In genomic region chr22:38467438-38467903, GRCh38 we compare ENCODE assay signal across 8 cellular contexts. TPM values are rescaled to one million over a fixed set of nuclear protein-coding genes. Genes with fewer than 3 reads are reported as not detected.
A peak's percentile ranks its signal among the peaks of the same experiment; 100 is the strongest.
DNase-seq lines count a peak whose midpoint lies in the region; ATAC-seq lines count a peak whose summit lies in the region.

No MANE protein-coding gene starts in this region.

- no peaks in the 10 kb centered on the region for H3K36me3 Mint-ChIP-seq in activated naive CD8-positive, alpha-beta T cell treated with anti-CD3 and anti-CD28 coated beads for 36 hours

- no peak for ATAC-seq in GM19397 (IDR thresholded peaks at IDR 0.05; ENCODE audit: unreplicated experiment)
- ATAC-seq in HG02970 (IDR thresholded peaks at IDR 0.05; ENCODE audit: low FRiP score, unreplicated experiment): no peak

- peaks cover 7% of the 10 kb centered on the region for H3K4me1 Mint-ChIP-seq in activated naive CD8-positive, alpha-beta T cell treated with anti-CD3 and anti-CD28 coated beads for 36 hours

- H3K27me3 ChIP-seq in H7 (ENCODE audit: control insufficient read depth, insufficient read depth, low read length) (peaks cover 24% of the 10 kb centered on the region), skeletal muscle tissue (ENCODE audit: control insufficient read depth in 3 of 3, insufficient read depth in 3 of 3, low read length in 3 of 3) (peaks cover 23 to 49% (median 41%) of the 10 kb centered on the region in 3 donors)

- peak overlapping the region; percentile 59 for H3K4me3 ChIP-seq in H7 (ENCODE audit: insufficient read depth, low read depth, low read length)
- H3K4me3 ChIP-seq in iPS-11a (ENCODE audit: low read depth, low read length): peak overlapping the region; percentile 41
- H3K4me3 ChIP-seq in skeletal muscle tissue (ENCODE audit: low read length in 3 of 3): peak overlapping the region; percentile 63 to 65 (median 65)

- H3K27ac Mint-ChIP-seq in activated naive CD8-positive, alpha-beta T cell treated with anti-CD3 and anti-CD28 coated beads for 36 hours: no peak overlapping the region

- H3K9ac ChIP-seq in skeletal muscle tissue (ENCODE audit: low read depth in 1 of 3, low read length in 3 of 3): peak overlapping the region; percentile 40 to 75 (median 61)

- peak overlapping the region; percentile 63 for H3K4me3 Mint-ChIP-seq in activated naive CD8-positive, alpha-beta T cell treated with anti-CD3 and anti-CD28 coated beads for 36 hours

- DNase-seq in H7 (peak; percentile 81), OCI-M2 (lab: John Stamatoyannopoulos, UW; ENCODE audit: unreplicated experiment) (no peak), NCI-H446 treated with DMSO at 0.1 percent for 48 hours (lab: John Stamatoyannopoulos, UW) (no peak)
- DNase-seq in activated naive CD8-positive, alpha-beta T cell treated with anti-CD3 and anti-CD28 coated beads for 36 hours: no peak

- H3K9me3 ChIP-seq in skeletal muscle tissue (ENCODE audit: control insufficient read depth in 3 of 3, low read length in 3 of 3): no peaks in the 10 kb centered on the region

- H3K27ac ChIP-seq in skeletal muscle tissue (ENCODE audit: low read depth, low read length): no peak overlapping the region

- no peaks in the 10 kb centered on the region for H3K9me3 Mint-ChIP-seq in activated naive CD8-positive, alpha-beta T cell treated with anti-CD3 and anti-CD28 coated beads for 36 hours

- H3K36me3 ChIP-seq in H7 (replicated peaks; ENCODE audit: control insufficient read depth, insufficient read depth, low read length): no peaks in the 10 kb centered on the region
- H3K36me3 ChIP-seq in skeletal muscle tissue (ENCODE audit: control insufficient read depth in 3 of 3, insufficient read depth in 3 of 3, low read length in 3 of 3): no peaks in the 10 kb centered on the region

- H3K4me1 ChIP-seq in skeletal muscle tissue (ENCODE audit: control insufficient read depth in 3 of 3, insufficient read depth in 3 of 3, low read length in 3 of 3): peaks cover 0 to 14% (median 13%) of the 10 kb centered on the region in 3 donors

- peaks cover 57% of the 10 kb centered on the region for H3K27me3 Mint-ChIP-seq in activated naive CD8-positive, alpha-beta T cell treated with anti-CD3 and anti-CD28 coated beads for 36 hours

RNA-seq across cellular contexts. Expression of gene KDELR3, which starts 0.4 kb away (rescaled TPM):
- total RNA-seq in H7 (2014; rRNA removed; shearing (Covaris generic)): 4.5 and 8.2 TPM in 2 replicates
- total RNA-seq in activated naive CD8-positive, alpha-beta T cell treated with anti-CD3 and anti-CD28 coated beads for 36 hours: 1 to 10 TPM in 1 of 2 experiments, under 1 TPM in 1; 0.72 to 1.3 TPM
- total RNA-seq in skeletal muscle tissue: 32.9 TPM

RNA-seq across cellular contexts. Expression of gene KCNJ4, which starts 12.5 kb away (rescaled TPM):
- 3.4 and 5.9 TPM in 2 replicates for total RNA-seq in H7 (2014; rRNA removed; shearing (Covaris generic))
- not detected for total RNA-seq in activated naive CD8-positive, alpha-beta T cell treated with anti-CD3 and anti-CD28 coated beads for 36 hours
- total RNA-seq in skeletal muscle tissue: not detected

RNA-seq across cellular contexts. Expression of gene DDX17, which starts 38.6 kb away (rescaled TPM):
- 257 and 288 TPM in 2 replicates for total RNA-seq in H7 (2014; rRNA removed; shearing (Covaris generic))
- total RNA-seq in activated naive CD8-positive, alpha-beta T cell treated with anti-CD3 and anti-CD28 coated beads for 36 hours: 100 to 1,000 TPM; 254 to 256 TPM
- 358 TPM for total RNA-seq in skeletal muscle tissue
